ENCODE assay signal across 6 cellular contexts in the genomic region with DNA sequence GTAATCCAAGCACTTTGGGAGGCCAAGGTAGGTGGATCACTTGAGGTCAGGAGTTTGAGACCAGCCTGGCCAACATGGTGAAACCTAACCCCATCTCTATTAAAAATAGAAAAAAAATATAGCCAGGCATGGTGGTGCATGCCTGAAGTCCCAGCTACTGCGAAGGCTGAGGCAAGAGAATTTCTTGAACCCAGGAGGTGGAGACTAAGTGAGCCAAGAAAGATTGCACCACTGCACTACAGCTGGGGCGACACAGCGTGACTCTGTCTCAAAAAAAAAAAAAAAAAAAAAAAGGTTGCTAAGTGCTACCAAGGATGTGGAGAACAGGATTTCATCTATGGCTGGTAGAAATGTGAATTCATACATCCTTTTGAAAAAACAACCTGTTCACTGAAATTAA.
"Had no signal": no experiment of that assay in that cellular context is flagged by ENCODE, and none has a peak within 500 bp of the region (broad histone marks: within the 10 kb centered on the region; RNA-seq: fewer than 3 reads in every experiment).

No MANE protein-coding gene starts in this region.

- H3K27ac ChIP-seq: HL-60 had no signal

- H3K27me3 Mint-ChIP-seq: IgD-negative memory B cell had no signal

- ATAC-seq: GM23338, HepG2 had no signal

- H3K27ac Mint-ChIP-seq: GM23338, H9 had no signal

- H3K4me3 Mint-ChIP-seq: GM23338, H9, IgD-negative memory B cell had no signal

- H3K9me3 Mint-ChIP-seq: GM23338, H9, IgD-negative memory B cell had no signal

- H3K4me3 ChIP-seq: GM23338 had no signal

- H3K4me1 Mint-ChIP-seq: GM23338, H9 had no signal

- DNase-seq: H9, HCEC 1CT had no signal
